In genomic region chr10:78218833-78219490, GRCh38 we compare ENCODE assay signal across 28 cellular contexts.
DNase-seq lines count a peak whose midpoint lies in the region; ATAC-seq and TF ChIP-seq lines count a peak whose summit lies in the region.
"Had no signal": no experiment of that assay in that cellular context is flagged by ENCODE, and none has a peak within 500 bp of the region (broad histone marks: within the 10 kb centered on the region; RNA-seq: fewer than 3 reads in every experiment).

No MANE protein-coding gene starts in this region.

- H3K36me3 Mint-ChIP-seq in Caco-2 (ENCODE audit: insufficient read depth, unreplicated experiment), result peaks cover 7% of the 10 kb centered on the region
- no peaks in the 10 kb centered on the region for H3K36me3 Mint-ChIP-seq in nephron (ENCODE audit: low read depth)
- no peaks in the 10 kb centered on the region for H3K36me3 Mint-ChIP-seq in activated naive CD4-positive, alpha-beta T cell treated with anti-CD3 and anti-CD28 coated beads, Interleukin-2, amount 10 ng/mL, durations not matched to agents 7 days and 5 days
- H3K36me3 Mint-ChIP-seq: CD4-positive, CD25-positive, alpha-beta regulatory T cell; neural progenitor cell; stimulated activated effector memory CD8-positive, alpha-beta T cell treated with anti-CD3 and anti-CD28 coated beads, Interleukin-12 subunit alpha, Interleukin-12 subunit beta, amount 100 ng/mL, for 72 hours had no signal

- H3K4me3 Mint-ChIP-seq in Caco-2 (ENCODE audit: unreplicated experiment), result peak overlapping the region; percentile 60
- no peak overlapping the region for H3K4me3 Mint-ChIP-seq in nephron
- H3K4me3 Mint-ChIP-seq in activated naive CD4-positive, alpha-beta T cell treated with anti-CD3 and anti-CD28 coated beads, Interleukin-2, amount 10 ng/mL, durations not matched to agents 7 days and 5 days, result no peak overlapping the region
- H3K4me3 Mint-ChIP-seq: activated CD4-positive, alpha-beta memory T cell treated with anti-CD3 and anti-CD28 coated beads, Interleukin-2, amount 10 ng/mL, durations not matched to agents 7 days and 5 days; CD4-positive, CD25-positive, alpha-beta regulatory T cell; neural progenitor cell; stimulated activated effector memory CD8-positive, alpha-beta T cell treated with anti-CD3 and anti-CD28 coated beads, Interleukin-12 subunit alpha, Interleukin-12 subunit beta, amount 100 ng/mL, for 72 hours had no signal

- H3K36me3 ChIP-seq in Caco-2 (ENCODE audit: control insufficient read depth, insufficient read depth, low read length), result no peaks in the 10 kb centered on the region
- H3K36me3 ChIP-seq: gastrocnemius medialis, neural progenitor cell, transverse colon had no signal

- H3K27ac Mint-ChIP-seq in Caco-2 (ENCODE audit: unreplicated experiment), result peak overlapping the region; percentile 68
- H3K27ac Mint-ChIP-seq in nephron, result peak overlapping the region in 2 of 3 experiments; percentile 55 to 67
- no peak overlapping the region for H3K27ac Mint-ChIP-seq in activated naive CD4-positive, alpha-beta T cell treated with anti-CD3 and anti-CD28 coated beads, Interleukin-2, amount 10 ng/mL, durations not matched to agents 7 days and 5 days
- H3K27ac Mint-ChIP-seq: activated CD4-positive, alpha-beta memory T cell treated with anti-CD3 and anti-CD28 coated beads, Interleukin-2, amount 10 ng/mL, durations not matched to agents 7 days and 5 days; CD4-positive, CD25-positive, alpha-beta regulatory T cell; stimulated activated effector memory CD8-positive, alpha-beta T cell treated with anti-CD3 and anti-CD28 coated beads, Interleukin-12 subunit alpha, Interleukin-12 subunit beta, amount 100 ng/mL, for 72 hours had no signal

- peaks cover 3% of the 10 kb centered on the region; the same call in 1 of the 2 replicates for H3K9me3 ChIP-seq in Caco-2
- H3K9me3 ChIP-seq: gastrocnemius medialis, mucosa of descending colon, transverse colon had no signal

- no TSS peak for BruUV-seq in Caco-2 (replicated peaks; lab: Mats Ljungman, UMichigan)

- H3K4me3 ChIP-seq in Caco-2 (ENCODE audit: low read depth, low read length), result no peak overlapping the region
- H3K4me3 ChIP-seq: gastrocnemius medialis, GM12878, mucosa of descending colon, neural progenitor cell, transverse colon had no signal

- CTCF ChIA-PET in Caco-2 (lab: Charles Lee), result interaction anchor here (0.6 to 1.0 kb wide), 2 partner anchors 12 to 172 kb away, joined by 3 read pairs; no protein-coding TSS in a partner anchor
- CTCF ChIA-PET in activated naive CD4-positive, alpha-beta T cell treated with anti-CD3 and anti-CD28 coated beads, Interleukin-2, amount 10 ng/mL, durations not matched to agents 7 days and 5 days (lab: Charles Lee), result no interaction called here

- H3K27me3 Mint-ChIP-seq in Caco-2 (ENCODE audit: insufficient read depth, unreplicated experiment) (no peaks in the 10 kb centered on the region), nephron (ENCODE audit: low read depth) (peaks cover 18% of the 10 kb centered on the region)
- peaks cover 40% of the 10 kb centered on the region for H3K27me3 Mint-ChIP-seq in activated naive CD4-positive, alpha-beta T cell treated with anti-CD3 and anti-CD28 coated beads, Interleukin-2, amount 10 ng/mL, durations not matched to agents 7 days and 5 days

- POLR2A ChIA-PET in Caco-2 (lab: Charles Lee), result no interaction called here

- TF ChIP-seq CTCF in Caco-2 (IDR thresholded peaks at IDR 0.05; ENCODE audit: insufficient read depth in 1 of 2, low read depth in 1 of 2, low read length in 1 of 2, severe bottlenecking in 1 of 2, unreplicated experiment in 1 of 2) (no peak), nephron (IDR thresholded peaks at IDR 0.05; ENCODE audit: unreplicated experiment in 3 of 3) (no peak)

- ATAC-seq in sciatic nerve, result no peak
- ATAC-seq in GM18909 (IDR thresholded peaks at IDR 0.05; ENCODE audit: poor library complexity, unreplicated experiment), result no peak
- ATAC-seq: gastrocnemius medialis; GM12878; mucosa of descending colon; PC-3; stimulated activated effector memory CD8-positive, alpha-beta T cell treated with anti-CD3 and anti-CD28 coated beads, Interleukin-12 subunit alpha, Interleukin-12 subunit beta, amount 100 ng/mL, for 72 hours had no signal

- intact Hi-C loops in Caco-2 (cut with micrococcal nuclease; ENCODE audit: unreplicated experiment) (loop anchor here (5.0 kb wide), 1 partner anchor 43 kb away; no protein-coding TSS in a partner anchor), sciatic nerve (cut with DNase I) (loop anchor here (10.0 kb wide), 1 partner anchor 976 kb away; no protein-coding TSS in a partner anchor)

- no peaks in the 10 kb centered on the region for H3K27me3 ChIP-seq in Caco-2 (replicated peaks; ENCODE audit: control insufficient read depth, insufficient read depth, low read length)
- H3K27me3 ChIP-seq: gastrocnemius medialis, neural progenitor cell, transverse colon had no signal

- DNase-seq in Caco-2 (peak in 1 of 2 experiments; percentile 26), NCI-H1417 (lab: John Stamatoyannopoulos, UW) (peak in 2 of 3 experiments; percentile 74 to 93), NCI-H748 treated with DMSO at 0.1 percent for 48 hours (lab: John Stamatoyannopoulos, UW) (peak; percentile 85), sciatic nerve (ENCODE audit: low spot score) (no peak), SW 1271 (lab: John Stamatoyannopoulos, UW) (no peak)
- DNase-seq in activated naive CD4-positive, alpha-beta T cell treated with anti-CD3 and anti-CD28 coated beads, Interleukin-2, amount 10 ng/mL, durations not matched to agents 7 days and 5 days, result no peak
- DNase-seq: activated CD4-positive, alpha-beta memory T cell treated with anti-CD3 and anti-CD28 coated beads, Interleukin-2, amount 10 ng/mL, durations not matched to agents 7 days and 5 days; activated CD4-positive, alpha-beta T cell treated with anti-CD3 and anti-CD28 coated beads for 1 hour; activated CD8-positive, alpha-beta memory T cell treated with anti-CD3 and anti-CD28 coated beads, Interleukin-2, amount 50 U/mL, for 4 hours; activated naive CD4-positive, alpha-beta T cell treated with anti-CD3 and anti-CD28 coated beads, Interleukin-2, amount 50 U/mL, for 16 hours; AML-193; amniotic stem cell; CD4-positive, CD25-positive, alpha-beta regulatory T cell; DMS 273 treated with DMSO at 0.1 percent for 48 hours; gastrocnemius medialis; H7; mucosa of descending colon; NCI-H2171; NK-92 treated with Interleukin-12 subunit alpha and Interleukin-12 subunit beta, amount 100 ng/mL, for 24 hours; PC-3; stimulated activated CD4-positive, alpha-beta T cell treated with anti-CD3 and anti-CD28 coated beads, Interleukin-15, amount 100 ng/mL, for 24 hours; T-helper 2 cell; transverse colon had no signal

- H3K4me1 ChIP-seq in Caco-2, result 0 out of 2 replicates have a peak, but pooled peaks cover 10% of the 10 kb centered on the region
- H3K4me1 ChIP-seq: neural progenitor cell had no signal

- H3K9me3 Mint-ChIP-seq in Caco-2 (ENCODE audit: unreplicated experiment), result no peaks in the 10 kb centered on the region
- no peaks in the 10 kb centered on the region for H3K9me3 Mint-ChIP-seq in nephron
- no peaks in the 10 kb centered on the region for H3K9me3 Mint-ChIP-seq in activated naive CD4-positive, alpha-beta T cell treated with anti-CD3 and anti-CD28 coated beads, Interleukin-2, amount 10 ng/mL, durations not matched to agents 7 days and 5 days
- H3K9me3 Mint-ChIP-seq: activated CD4-positive, alpha-beta memory T cell treated with anti-CD3 and anti-CD28 coated beads, Interleukin-2, amount 10 ng/mL, durations not matched to agents 7 days and 5 days had no signal

- H3K4me1 Mint-ChIP-seq in Caco-2 (ENCODE audit: low read depth, unreplicated experiment) (peaks cover 10% of the 10 kb centered on the region), nephron (peaks cover 27% of the 10 kb centered on the region)
- no peaks in the 10 kb centered on the region for H3K4me1 Mint-ChIP-seq in activated naive CD4-positive, alpha-beta T cell treated with anti-CD3 and anti-CD28 coated beads, Interleukin-2, amount 10 ng/mL, durations not matched to agents 7 days and 5 days
- H3K4me1 Mint-ChIP-seq: activated CD4-positive, alpha-beta memory T cell treated with anti-CD3 and anti-CD28 coated beads, Interleukin-2, amount 10 ng/mL, durations not matched to agents 7 days and 5 days; CD4-positive, CD25-positive, alpha-beta regulatory T cell; stimulated activated effector memory CD8-positive, alpha-beta T cell treated with anti-CD3 and anti-CD28 coated beads, Interleukin-12 subunit alpha, Interleukin-12 subunit beta, amount 100 ng/mL, for 72 hours had no signal

Comparison
In these comparisons a context has a peak if more than half of its experiments do, and no peak if none do; other contexts are left out.
1. DNase-seq: peak in NCI-H1417 (2 of 3) and NCI-H748 treated with DMSO at 0.1 percent for 48 hours (single experiment); none in sciatic nerve (single experiment), SW 1271 (0 of 2) and activated naive CD4-positive, alpha-beta T cell treated with anti-CD3 and anti-CD28 coated beads, Interleukin-2, amount 10 ng/mL, durations not matched to agents 7 days and 5 days (single experiment).